In genomic region chrX:23879380-23880090, GRCh38 we compare ENCODE assay signal across 2 cellular contexts.
TF ChIP-seq lines count a peak whose summit lies in the region.

No MANE protein-coding gene starts in this region.

TF ChIP-seq in A549, 52 proteins besides CTCF, POLR2A, EP300 and RAD21:
- TF ChIP-seq GATA3 (IDR thresholded peaks at IDR 0.05; ENCODE audit: borderline replicate concordance) (no peak), ZFP36 (IDR thresholded peaks at IDR 0.05; ENCODE audit: borderline replicate concordance, partially characterized antibody) (no peak), EHMT2 (IDR thresholded peaks at IDR 0.05; ENCODE audit: low read depth) (no peak), CHD4 (IDR thresholded peaks at IDR 0.05; ENCODE audit: borderline replicate concordance) (no peak), RCOR1 (IDR thresholded peaks at IDR 0.05; ENCODE audit: low read depth, low read length) (no peak), FOSL2 (IDR thresholded peaks at IDR 0.05) (no peak), FOSL2 (CRISPR knock-in tag; IDR thresholded peaks at IDR 0.05) (no peak), TFCP2L1 (CRISPR knock-in tag; IDR thresholded peaks at IDR 0.05) (no peak), NR3C1 (IDR thresholded peaks at IDR 0.05) (no peak), E2F6 (IDR thresholded peaks at IDR 0.05; ENCODE audit: borderline replicate concordance, low read depth) (no peak), BHLHE40 (IDR thresholded peaks at IDR 0.05; ENCODE audit: low read depth, low read length) (no peak), BCL3 (IDR thresholded peaks at IDR 0.05) (no peak)

TF ChIP-seq in HepG2, 621 proteins besides CTCF, POLR2A, EP300 and RAD21:
- TF ChIP-seq ZNF496 (CRISPR knock-in tag; IDR thresholded peaks at IDR 0.05; ENCODE audit: insufficient replicate concordance) (no peak), ZNF703 (CRISPR knock-in tag; IDR thresholded peaks at IDR 0.05; ENCODE audit: borderline replicate concordance) (no peak), NFIB (CRISPR knock-in tag; IDR thresholded peaks at IDR 0.05; ENCODE audit: borderline replicate concordance) (no peak), ZNF503 (CRISPR knock-in tag; IDR thresholded peaks at IDR 0.05) (no peak), ARNT (IDR thresholded peaks at IDR 0.05) (no peak), ZNF652 (CRISPR knock-in tag; IDR thresholded peaks at IDR 0.05; ENCODE audit: borderline replicate concordance, low read depth) (0 out of 2 replicates have a peak, but pooled peaks have one; percentile 27), KAT7 (CRISPR knock-in tag; IDR thresholded peaks at IDR 0.05; ENCODE audit: borderline replicate concordance) (no peak)
